ENCODE assay signal across 10 cellular contexts in the genomic region with DNA sequence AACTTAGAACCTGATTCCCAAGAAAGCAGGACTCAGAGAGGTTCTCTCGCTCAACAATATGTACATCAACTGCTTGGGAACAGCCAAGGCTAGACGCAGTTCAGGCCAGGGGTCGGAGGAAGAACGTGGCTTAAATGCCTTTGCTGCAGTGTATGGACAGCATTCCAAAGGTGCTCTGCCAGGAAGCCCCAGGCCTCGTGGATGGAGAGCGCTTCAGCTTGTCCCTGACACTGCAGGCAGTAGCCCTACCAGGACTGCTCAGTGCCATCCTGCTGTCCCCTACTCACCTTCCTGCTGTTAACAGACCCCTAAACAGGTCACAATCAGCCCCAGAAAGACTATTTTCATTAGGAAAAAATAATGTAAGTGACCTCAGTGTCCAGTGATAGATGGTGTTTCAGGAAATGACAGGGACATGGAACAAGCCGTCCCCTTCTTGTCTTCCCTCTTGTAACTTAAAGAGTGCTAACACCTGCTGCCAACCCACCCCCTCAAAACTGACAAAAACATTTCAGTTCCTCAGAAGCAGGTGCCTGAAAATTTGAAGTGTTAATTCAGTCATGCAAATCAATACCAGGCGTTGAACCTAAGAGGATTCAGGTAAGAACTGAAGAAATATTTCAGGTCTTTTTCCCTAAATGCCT. TPM values are rescaled to one million over a fixed set of nuclear protein-coding genes. Genes with fewer than 3 reads are reported as not detected.
A peak's percentile ranks its signal among the peaks of the same experiment; 100 is the strongest.
DNase-seq lines count a peak whose midpoint lies in the region; ATAC-seq and TF ChIP-seq lines count a peak whose summit lies in the region.
"Had no signal": no experiment of that assay in that cellular context is flagged by ENCODE, and none has a peak within 500 bp of the region (broad histone marks: within the 10 kb centered on the region; RNA-seq: fewer than 3 reads in every experiment).

No MANE protein-coding gene starts in this region.

- no peaks in the 10 kb centered on the region for H3K9me3 Mint-ChIP-seq in chondrocyte (ENCODE audit: low read depth)
- H3K9me3 Mint-ChIP-seq in activated naive CD4-positive, alpha-beta T cell treated with anti-CD3 and anti-CD28 coated beads for 36 hours: peaks cover 12% of the 10 kb centered on the region

- H3K4me3 Mint-ChIP-seq in chondrocyte (ENCODE audit: unreplicated experiment): peak overlapping the region; percentile 17
- no peak overlapping the region for H3K4me3 Mint-ChIP-seq in activated naive CD4-positive, alpha-beta T cell treated with anti-CD3 and anti-CD28 coated beads for 36 hours

- H3K27ac ChIP-seq in tibial nerve: peak overlapping the region; percentile 40 to 99 (median 84)

- TF ChIP-seq CTCF in chondrocyte (IDR thresholded peaks at IDR 0.05): no peak
- TF ChIP-seq CTCF in tibial nerve (IDR thresholded peaks at IDR 0.05): no peak

- intact Hi-C loops in activated naive CD4-positive, alpha-beta T cell treated with anti-CD3 and anti-CD28 coated beads for 36 hours (cut with micrococcal nuclease): no loop called here

- H3K36me3 Mint-ChIP-seq in chondrocyte (ENCODE audit: low read depth): peaks cover 11% of the 10 kb centered on the region
- peaks cover 26% of the 10 kb centered on the region for H3K36me3 Mint-ChIP-seq in activated naive CD4-positive, alpha-beta T cell treated with anti-CD3 and anti-CD28 coated beads for 36 hours (ENCODE audit: low read depth)

- ATAC-seq in HG02938 (IDR thresholded peaks at IDR 0.05; ENCODE audit: unreplicated experiment): peak; percentile 65

- TF ChIP-seq EP300 in tibial nerve (IDR thresholded peaks at IDR 0.05): no peak

- no peaks in the 10 kb centered on the region for H3K4me1 Mint-ChIP-seq in chondrocyte (ENCODE audit: low read depth)
- peaks cover 3% of the 10 kb centered on the region for H3K4me1 Mint-ChIP-seq in activated naive CD4-positive, alpha-beta T cell treated with anti-CD3 and anti-CD28 coated beads for 36 hours (ENCODE audit: low read depth)

- H3K4me3 ChIP-seq in tibial nerve: no peak overlapping the region

- no peaks in the 10 kb centered on the region for H3K27me3 Mint-ChIP-seq in chondrocyte (ENCODE audit: low read depth)
- H3K27me3 Mint-ChIP-seq in activated naive CD4-positive, alpha-beta T cell treated with anti-CD3 and anti-CD28 coated beads for 36 hours (ENCODE audit: low read depth): no peaks in the 10 kb centered on the region

- no peaks in the 10 kb centered on the region for H3K27me3 ChIP-seq in tibial nerve

- no peaks in the 10 kb centered on the region for H3K9me3 ChIP-seq in tibial nerve

- H3K4me1 ChIP-seq in tibial nerve: peaks cover 0 to 100% (median 89%) of the 10 kb centered on the region in 4 donors

- CTCF ChIA-PET in activated naive CD4-positive, alpha-beta T cell treated with anti-CD3 and anti-CD28 coated beads for 36 hours (lab: Charles Lee): interaction anchor here (0.5 kb wide), 1 partner anchor 13 kb away, joined by 3 read pairs; no protein-coding TSS in a partner anchor

- H3K27ac Mint-ChIP-seq in chondrocyte (ENCODE audit: unreplicated experiment): no peak overlapping the region
- no peak overlapping the region for H3K27ac Mint-ChIP-seq in activated naive CD4-positive, alpha-beta T cell treated with anti-CD3 and anti-CD28 coated beads for 36 hours

- H3K36me3 ChIP-seq in tibial nerve: no peaks in the 10 kb centered on the region

- DNase-seq in NCI-H2107 treated with DMSO at 0.1 percent for 48 hours (lab: John Stamatoyannopoulos, UW; ENCODE audit: unreplicated experiment) (peak; percentile 56), NCI-H2107 (lab: John Stamatoyannopoulos, UW) (no peak), chondrocyte (ENCODE audit: low spot score) (no peak), tibial nerve (ENCODE audit: low spot score in 2 of 2) (no peak), LoVo (ENCODE audit: low spot score) (no peak)
- no peak for DNase-seq in stimulated activated CD8-positive, alpha-beta memory T cell treated with anti-CD3 and anti-CD28 coated beads, Interleukin-4, amount 100 ng/mL, for 48 hours
- no peak for DNase-seq in activated naive CD4-positive, alpha-beta T cell treated with anti-CD3 and anti-CD28 coated beads for 36 hours
- DNase-seq: SHP77 treated with DMSO at 0.1 percent for 48 hours; stimulated activated CD4-positive, alpha-beta T cell treated with anti-CD3 and anti-CD28 coated beads, Interleukin-4, amount 100 ng/mL, for 24 hours had no signal

- no peak for TF ChIP-seq POLR2A in tibial nerve (IDR thresholded peaks at IDR 0.05)

- 47 to 63% methylated on average over 8 of the region's 8 CpGs for WGBS in tibial nerve, 2 donors

RNA-seq across cellular contexts. Expression of gene CREB3L2, which starts 16.5 kb away (rescaled TPM):
- total RNA-seq in chondrocyte (217 to 294 TPM (median 223 TPM) in 3 replicates), tibial nerve (10 to 100 TPM; 43.5 to 73.0 (median 51.2) TPM)
- total RNA-seq in activated naive CD4-positive, alpha-beta T cell treated with anti-CD3 and anti-CD28 coated beads for 36 hours: 10 to 100 TPM; 14.1 to 15.7 TPM
